Comparison of ENCODE assay signal across 8 cellular contexts in the genomic region with DNA sequence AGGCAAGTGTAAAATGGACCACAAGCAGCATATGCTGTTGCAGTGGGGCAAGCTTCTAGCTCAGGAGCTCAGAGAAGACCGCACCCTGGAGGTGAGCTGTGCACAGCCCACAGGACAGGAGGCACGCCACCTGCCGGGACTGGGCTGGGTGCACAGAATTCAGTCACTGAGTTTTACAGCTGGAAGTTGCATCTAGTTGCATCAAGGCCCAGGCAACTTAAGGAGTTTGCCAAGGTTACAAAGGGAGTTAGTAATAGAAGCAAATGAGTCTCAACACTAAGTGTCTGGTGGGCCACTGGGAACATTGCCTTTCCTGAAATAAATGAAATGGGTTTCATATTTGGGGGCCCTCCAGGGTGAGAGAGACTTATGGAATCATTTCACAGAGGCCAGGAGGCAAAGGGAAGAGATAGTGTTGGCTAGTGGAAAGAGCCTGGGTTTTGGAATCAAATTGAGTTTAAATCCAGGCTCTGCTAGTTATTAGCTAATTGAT. TPM values are rescaled to one million over a fixed set of nuclear protein-coding genes. Genes with fewer than 3 reads are reported as not detected.
A peak's percentile ranks its signal among the peaks of the same experiment; 100 is the strongest.
DNase-seq lines count a peak whose midpoint lies in the region; ATAC-seq and TF ChIP-seq lines count a peak whose summit lies in the region.

No MANE protein-coding gene starts in this region.

- no peaks in the 10 kb centered on the region for H3K27me3 ChIP-seq in H7 (ENCODE audit: control insufficient read depth, insufficient read depth, low read length)

- no peaks in the 10 kb centered on the region for H3K9me3 Mint-ChIP-seq in activated naive CD8-positive, alpha-beta T cell (ENCODE audit: low read depth)
- no peaks in the 10 kb centered on the region for H3K9me3 Mint-ChIP-seq in progenitor cell of endocrine pancreas (ENCODE audit: low read depth)

- peak overlapping the region; percentile 30 for H3K4me3 Mint-ChIP-seq in activated naive CD8-positive, alpha-beta T cell
- no peak overlapping the region for H3K4me3 Mint-ChIP-seq in progenitor cell of endocrine pancreas (ENCODE audit: low read depth)

- no peaks in the 10 kb centered on the region for H3K27me3 Mint-ChIP-seq in activated naive CD8-positive, alpha-beta T cell
- H3K27me3 Mint-ChIP-seq in progenitor cell of endocrine pancreas = no peaks in the 10 kb centered on the region

- peaks cover 37% of the 10 kb centered on the region for H3K4me1 Mint-ChIP-seq in activated naive CD8-positive, alpha-beta T cell (ENCODE audit: low read depth)
- H3K4me1 Mint-ChIP-seq in progenitor cell of endocrine pancreas (ENCODE audit: low read depth) = no peaks in the 10 kb centered on the region

- H3K27ac Mint-ChIP-seq in activated naive CD8-positive, alpha-beta T cell = peak overlapping the region; percentile 87
- no peak overlapping the region for H3K27ac Mint-ChIP-seq in progenitor cell of endocrine pancreas

- H3K36me3 ChIP-seq in H7 (replicated peaks; ENCODE audit: control insufficient read depth, insufficient read depth, low read length) = no peaks in the 10 kb centered on the region

- peak; percentile 80 for TF ChIP-seq CTCF in GM12874 (IDR thresholded peaks at IDR 0.05; ENCODE audit: insufficient read depth, low read depth, low read length)
- TF ChIP-seq CTCF in progenitor cell of endocrine pancreas (IDR thresholded peaks at IDR 0.05; ENCODE audit: unreplicated experiment) = peak; percentile 29

- no peak overlapping the region for H3K4me3 ChIP-seq in H7 (ENCODE audit: insufficient read depth, low read depth, low read length)

- ATAC-seq in GM21381 (IDR thresholded peaks at IDR 0.05; ENCODE audit: unreplicated experiment) = peak; percentile 55

- DNase-seq in HK-2 (ENCODE audit: unreplicated experiment) (peak; percentile 49), progenitor cell of endocrine pancreas (ENCODE audit: low spot score, unreplicated experiment) (no peak), NCI-H524 treated with DMSO at 0.1 percent for 48 hours (lab: John Stamatoyannopoulos, UW) (no peak), H7 (no peak), NCI-H1105 treated with DMSO at 0.1 percent for 48 hours (lab: John Stamatoyannopoulos, UW) (no peak)

- H3K36me3 Mint-ChIP-seq in activated naive CD8-positive, alpha-beta T cell = no peaks in the 10 kb centered on the region
- H3K36me3 Mint-ChIP-seq in progenitor cell of endocrine pancreas (ENCODE audit: insufficient read depth) = no peaks in the 10 kb centered on the region

RNA-seq across cellular contexts. Expression of gene TIMP4, which starts 36.0 kb away (rescaled TPM):
- total RNA-seq in progenitor cell of endocrine pancreas = not detected in 2 replicates
- 22.9 and 40.3 TPM in 2 replicates for total RNA-seq in H7 (2014; rRNA removed; shearing (Covaris generic))

Comparison
In these comparisons a context has a peak if more than half of its experiments do, and no peak if none do; other contexts are left out.
1. RNA of gene TIMP4, which starts 36.0 kb away (total RNA-seq): 22.9 to 40.3 TPM in H7; not detected in progenitor cell of endocrine pancreas; every median in the first group is over 10 times any median in the second.